In the genomic region with DNA sequence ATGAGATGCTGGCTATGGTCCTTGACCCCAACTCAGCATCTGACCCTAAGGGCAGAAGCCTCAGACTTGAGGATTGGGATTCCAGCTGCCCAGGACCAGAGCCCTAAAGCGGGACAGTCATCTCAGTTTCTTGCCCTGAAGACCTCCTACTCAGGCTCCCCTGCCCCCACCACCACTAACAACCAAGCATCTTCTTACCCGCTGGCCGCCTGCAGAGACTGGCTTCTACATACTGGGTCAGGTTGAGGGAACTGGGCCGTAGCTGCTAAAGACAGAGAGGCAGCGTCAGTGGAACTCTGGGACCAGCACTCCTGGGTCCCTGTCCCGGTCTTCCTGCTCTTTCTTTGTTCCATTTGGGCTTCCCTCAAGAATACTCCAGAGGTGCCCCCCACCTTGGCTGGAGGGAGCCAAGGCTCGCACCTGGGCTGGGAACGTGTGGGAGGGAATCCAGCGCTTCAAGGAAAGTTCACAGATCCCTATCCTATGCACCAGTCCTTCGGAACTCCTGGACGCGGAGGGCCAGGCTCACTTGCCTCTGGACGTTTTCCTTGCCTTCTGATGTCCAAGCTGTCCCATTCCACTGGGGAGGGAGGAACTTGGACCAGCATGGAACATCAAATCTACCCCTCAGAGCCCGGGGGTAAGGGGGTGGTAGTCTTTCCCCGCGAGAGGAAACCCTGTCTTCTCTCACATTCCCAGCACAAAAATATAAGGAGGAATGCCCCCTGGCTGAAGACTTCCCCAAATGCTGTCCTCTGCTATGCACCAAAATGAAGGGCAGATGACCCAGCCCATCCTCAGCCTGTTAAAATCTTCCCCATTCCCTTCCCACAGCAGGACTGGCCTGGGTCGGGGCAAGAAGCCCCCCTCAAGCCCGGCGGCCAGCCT, we compare ENCODE assay signal across 6 cellular contexts. TPM values are rescaled to one million over a fixed set of nuclear protein-coding genes. Genes with fewer than 3 reads are reported as not detected.
DNase-seq lines count a peak whose midpoint lies in the region; ATAC-seq, FAIRE-seq and TF ChIP-seq lines count a peak whose summit lies in the region.

No MANE protein-coding gene starts in this region.

- POLR2A ChIA-PET in K562 (lab: Yijun Ruan, JAX) = no interaction called here
- POLR2A ChIA-PET in naive thymus-derived CD8-positive, alpha-beta T cell (lab: Charles Lee) = interaction anchor here (0.6 to 4.5 kb wide), 6 partner anchors 8 to 65 kb away, joined by 3 to 40 read pairs (median 3); a partner anchor contains a TSS

- H2AFZ ChIP-seq in K562 (ENCODE audit: low read depth, low read length) = peak overlapping the region; percentile 79

- ATAC-seq in K562 (no peak; the same call in 2 of the 3 replicates), HG03280 (IDR thresholded peaks at IDR 0.05; ENCODE audit: unreplicated experiment) (no peak)
- ATAC-seq in naive thymus-derived CD8-positive, alpha-beta T cell = no peak

- no peaks in the 10 kb centered on the region for H3K36me3 ChIP-seq in K562 (ENCODE audit: control insufficient read depth, insufficient read depth, low read length)

- H3K9ac ChIP-seq in K562 (ENCODE audit: insufficient read depth in 1 of 2, low read depth in 2 of 2, low read length in 2 of 2) = peak overlapping the region in 1 of 2 experiments; percentile 84; a peak in 3 of 4 replicates

- in situ Hi-C loops in G401 (cut with HindIII; ENCODE audit: low sequenced_read_pairs) (no loop called here), K562 (cut with MboI) (no loop called here)

- TF ChIP-seq POLR2A in K562 (conservative IDR thresholded peaks at IDR 0.05) = no peak

- TF ChIP-seq RAD21 in K562 (CRISPR knock-in tag; conservative IDR thresholded peaks at IDR 0.05 in 1 of 2, IDR thresholded peaks at IDR 0.05 in 1 of 2) = no peak

- intact Hi-C loops in K562 (cut with micrococcal nuclease) = no loop called here

- H3K27me3 Mint-ChIP-seq in naive thymus-derived CD8-positive, alpha-beta T cell = no peaks in the 10 kb centered on the region

- TF ChIP-seq CTCF in K562 (IDR thresholded peaks at IDR 0.05 in 2 of 3, conservative IDR thresholded peaks at IDR 0.05 in 1 of 3; ENCODE audit: insufficient read depth in 2 of 3, low read depth in 1 of 3, low read length in 3 of 3) = no peak

- H3K9me3 Mint-ChIP-seq in naive thymus-derived CD8-positive, alpha-beta T cell = no peaks in the 10 kb centered on the region

- DNase-seq in G401 (ENCODE audit: low spot score) = peak; percentile 53
- no peak for DNase-seq in K562 (ENCODE audit: extremely low read depth in 1 of 4, low spot score in 3 of 4)
- DNase-seq in naive thymus-derived CD8-positive, alpha-beta T cell = no peak
- no peak for DNase-seq in kidney tubule cell (ENCODE audit: low spot score)
- no peak for DNase-seq in inferior parietal cortex (ENCODE audit: extremely low spot score)

- FAIRE-seq in K562 (lab: Jason Lieb, UNC) = no peak

- no peaks in the 10 kb centered on the region for H3K27me3 ChIP-seq in K562 (ENCODE audit: control insufficient read depth in 2 of 2, insufficient read depth in 2 of 2, low read length in 2 of 2)

- peak overlapping the region; percentile 45 to 91 (median 61) for H3K4me3 Mint-ChIP-seq in naive thymus-derived CD8-positive, alpha-beta T cell

- H3K36me3 Mint-ChIP-seq in naive thymus-derived CD8-positive, alpha-beta T cell = peaks cover 0 to 3% (median 0%) of the 10 kb centered on the region in 3 donors

- H3K27ac Mint-ChIP-seq in naive thymus-derived CD8-positive, alpha-beta T cell = peak overlapping the region in 7 of 10 donors; percentile 70 to 86 (median 74)

- peak overlapping the region; percentile 52 for H3K4me2 ChIP-seq in K562 (ENCODE audit: insufficient read depth, low read length)

- H3K79me2 ChIP-seq in K562 (ENCODE audit: control insufficient read depth, insufficient read depth, low read length) = no peaks in the 10 kb centered on the region

- CTCF ChIA-PET in K562 (lab: Yijun Ruan, JAX; ENCODE audit: low intra/inter-chr PET ratio) = no interaction called here

- H3K4me1 Mint-ChIP-seq in naive thymus-derived CD8-positive, alpha-beta T cell = peaks cover 33 to 71% (median 60%) of the 10 kb centered on the region in 4 donors

- no peak for TF ChIP-seq EP300 in K562 (IDR thresholded peaks at IDR 0.05; ENCODE audit: low read length)

- WGBS in K562 (ENCODE audit: insufficient coverage, low coverage, missing lambda C conversion rate) = 28% methylated on average over 16 of the region's 19 CpGs

- H3K9me3 ChIP-seq in K562 (replicated peaks; ENCODE audit: control insufficient read depth, insufficient read depth, low read depth, low read length) = no peaks in the 10 kb centered on the region

- peaks cover 13 to 32% of the 10 kb centered on the region in 2 experiments for H3K4me1 ChIP-seq in K562 (replicated peaks in 1 of 2; ENCODE audit: control insufficient read depth in 2 of 2, insufficient read depth in 2 of 2, low read length in 2 of 2)

- H3K4me3 ChIP-seq in K562 = peak overlapping the region; percentile 33

- no peaks in the 10 kb centered on the region for H3K9me1 ChIP-seq in K562 (ENCODE audit: control insufficient read depth, insufficient read depth, low read length)

- no peak overlapping the region for H3K27ac ChIP-seq in K562 (ENCODE audit: extremely low read depth, low read depth, low read length)

- no TSS peak for BruUV-seq in K562 (replicated peaks; lab: Mats Ljungman, UMichigan)

- H4K20me1 ChIP-seq in K562 (replicated peaks; ENCODE audit: control insufficient read depth, insufficient read depth, low read length) = no peaks in the 10 kb centered on the region; the same call in 1 of the 2 replicates

RNA-seq across cellular contexts. Expression of a gene that starts 0.8 kb away (rescaled TPM):
- 48.6 and 58.9 TPM in 2 replicates for total RNA-seq in G401 (2014; rRNA removed; shearing (Covaris generic))
- 6.1 and 17.7 TPM in 2 replicates for total RNA-seq in K562 (2011; cell fraction: chromatin; rRNA removed; ENCODE audit: low replicate concordance)
- 8.7 and 10.3 TPM in 2 replicates for total RNA-seq in K562 (2011; cell fraction: nucleolus; rRNA removed)
- total RNA-seq in K562 (2011; cell fraction: nucleoplasm; rRNA removed) = 5.0 and 7.3 TPM in 2 replicates
- 1.9 and 3.3 TPM in 2 replicates for total RNA-seq in K562 (2014; rRNA removed)
- total RNA-seq in K562 (2014; rRNA removed; fragmentation: Illumina TruSeq; extraction: Trizol) = 1.8 and 3.1 TPM in 2 replicates
- 3.8 and 4.7 TPM in 2 replicates for total RNA-seq in K562 (2015; rRNA removed; fragmentation: Illumina TruSeq; extraction: Trizol)
- total RNA-seq in K562 (2021) = 7.6 and 9.4 TPM in 2 replicates
- polyA plus RNA-seq in K562 (2011; rRNA removed) = 4.1 and 4.7 TPM in 2 replicates
- polyA plus RNA-seq in K562 (2011; cell fraction: cytosol; rRNA removed) = 4.7 and 7.6 TPM in 2 replicates
- 10.9 and 15.3 TPM in 2 replicates for polyA plus RNA-seq in K562 (2011; cell fraction: nucleus; rRNA removed)
- polyA plus RNA-seq in K562 (2012) = 3.6 and 5.4 TPM in 2 replicates
- polyA plus RNA-seq in K562 (2014; fragmentation: Illumina TruSeq; extraction: Trizol) = 6.0 and 7.8 TPM in 2 replicates
- polyA plus RNA-seq in K562 (2014; fragmentation: Nextera tagmentation; extraction: Ambion mirVana) = under 1 TPM; 0.18 to 0.36 TPM
- 4.9 and 6.5 TPM in 2 replicates for polyA plus RNA-seq in K562 (2014; rRNA removed)
- 4.7 and 5.7 TPM in 2 replicates for polyA minus RNA-seq in K562 (2011; rRNA and poly(A)+ RNA removed)
- 5.7 and 9.6 TPM in 2 replicates for polyA minus RNA-seq in K562 (2011; cell fraction: cytosol; rRNA and poly(A)+ RNA removed)
- 3.6 and 7.6 TPM in 2 replicates for polyA minus RNA-seq in K562 (2011; cell fraction: nucleus; rRNA and poly(A)+ RNA removed)
- 10 to 100 TPM; 57.8 to 60.4 TPM for total RNA-seq in naive thymus-derived CD8-positive, alpha-beta T cell
- 10 to 100 TPM in 1 of 3 donors, 1 to 10 TPM in 2; 1.6 to 12.7 (median 3.8) TPM for polyA plus RNA-seq in naive thymus-derived CD8-positive, alpha-beta T cell

RNA-seq across cellular contexts. Expression of a gene that starts 24.2 kb away (rescaled TPM):
- 0.41 and 0.49 TPM in 2 replicates for total RNA-seq in G401 (2014; rRNA removed; shearing (Covaris generic))
- total RNA-seq in K562 (2011; cell fraction: chromatin; rRNA removed; ENCODE audit: low replicate concordance) = 1.7 and 4.1 TPM in 2 replicates
- total RNA-seq in K562 (2011; cell fraction: nucleolus; rRNA removed) = 3.6 and 8.2 TPM in 2 replicates
- total RNA-seq in K562 (2011; cell fraction: nucleoplasm; rRNA removed) = 2.3 and 2.7 TPM in 2 replicates
- total RNA-seq in K562 (2014; rRNA removed) (1.3 and 1.9 TPM in 2 replicates), K562 (2014; rRNA removed; fragmentation: Illumina TruSeq; extraction: Trizol) (0.41 and 0.55 TPM in 2 replicates), K562 (2015; rRNA removed; fragmentation: Illumina TruSeq; extraction: Trizol) (0.54 and 0.64 TPM in 2 replicates), K562 (2021) (2.0 and 3.5 TPM in 2 replicates)
- polyA plus RNA-seq in K562 (2011; rRNA removed) (0.98 and 1.5 TPM in 2 replicates), K562 (2014; fragmentation: Illumina TruSeq; extraction: Trizol) (0.57 and 0.67 TPM in 2 replicates), K562 (2014; fragmentation: Nextera tagmentation; extraction: Ambion mirVana) (under 1 TPM; 0.06 to 0.10 TPM), K562 (2014; rRNA removed) (1.2 and 1.9 TPM in 2 replicates)
- polyA plus RNA-seq in K562 (2011; cell fraction: cytosol; rRNA removed) = 1.2 and 2.2 TPM in 2 replicates
- 3.1 and 4.5 TPM in 2 replicates for polyA plus RNA-seq in K562 (2011; cell fraction: nucleus; rRNA removed)
- polyA plus RNA-seq in K562 (2012) = 0.82 and 1.4 TPM in 2 replicates
- polyA minus RNA-seq in K562 (2011; rRNA and poly(A)+ RNA removed) = 1.2 and 1.3 TPM in 2 replicates
- polyA minus RNA-seq in K562 (2011; cell fraction: cytosol; rRNA and poly(A)+ RNA removed) = 0.95 and 2.7 TPM in 2 replicates
- 0.89 and 1.2 TPM in 2 replicates for polyA minus RNA-seq in K562 (2011; cell fraction: nucleus; rRNA and poly(A)+ RNA removed)
- total RNA-seq in naive thymus-derived CD8-positive, alpha-beta T cell = 100 to 1,000 TPM; 353 to 362 TPM
- polyA plus RNA-seq in naive thymus-derived CD8-positive, alpha-beta T cell = 100 to 1,000 TPM; 202 to 219 (median 206) TPM

RNA-seq across cellular contexts. Expression of a gene that starts 36.9 kb away (rescaled TPM):
- 21.8 and 23.1 TPM in 2 replicates for total RNA-seq in G401 (2014; rRNA removed; shearing (Covaris generic))
- total RNA-seq in K562 (2011; cell fraction: chromatin; rRNA removed; ENCODE audit: low replicate concordance) = 92.5 and 189 TPM in 2 replicates
- 92.7 and 104 TPM in 2 replicates for total RNA-seq in K562 (2011; cell fraction: nucleolus; rRNA removed)
- total RNA-seq in K562 (2011; cell fraction: nucleoplasm; rRNA removed) = 92.8 and 98.3 TPM in 2 replicates
- total RNA-seq in K562 (2014; rRNA removed) (18.7 and 22.9 TPM in 2 replicates), K562 (2014; rRNA removed; fragmentation: Illumina TruSeq; extraction: Trizol) (8.8 and 10.3 TPM in 2 replicates), K562 (2015; rRNA removed; fragmentation: Illumina TruSeq; extraction: Trizol) (18.8 and 19.0 TPM in 2 replicates), K562 (2021) (47.9 and 55.0 TPM in 2 replicates)
- polyA plus RNA-seq in K562 (2011; rRNA removed) (17.3 and 26.6 TPM in 2 replicates), K562 (2014; fragmentation: Illumina TruSeq; extraction: Trizol) (29.0 and 29.5 TPM in 2 replicates), K562 (2014; fragmentation: Nextera tagmentation; extraction: Ambion mirVana) (1 to 10 TPM; 1.2 to 1.6 TPM), K562 (2014; rRNA removed) (19.4 and 23.9 TPM in 2 replicates)
- 15.8 and 25.6 TPM in 2 replicates for polyA plus RNA-seq in K562 (2011; cell fraction: cytosol; rRNA removed)
- 88.4 and 110 TPM in 2 replicates for polyA plus RNA-seq in K562 (2011; cell fraction: nucleus; rRNA removed)
- 20.9 and 21.3 TPM in 2 replicates for polyA plus RNA-seq in K562 (2012)
- polyA minus RNA-seq in K562 (2011; rRNA and poly(A)+ RNA removed) = 26.7 and 29.4 TPM in 2 replicates
- polyA minus RNA-seq in K562 (2011; cell fraction: cytosol; rRNA and poly(A)+ RNA removed) = 16.5 and 18.8 TPM in 2 replicates
- 32.0 and 40.3 TPM in 2 replicates for polyA minus RNA-seq in K562 (2011; cell fraction: nucleus; rRNA and poly(A)+ RNA removed)
- under 1 TPM; 0.27 to 0.81 TPM for total RNA-seq in naive thymus-derived CD8-positive, alpha-beta T cell
- polyA plus RNA-seq in naive thymus-derived CD8-positive, alpha-beta T cell = not detected

RNA-seq across cellular contexts. Expression of a gene that starts 50.5 kb away (rescaled TPM):
- total RNA-seq in G401 (2014; rRNA removed; shearing (Covaris generic)) = 2.0 and 7.2 TPM in 2 replicates
- total RNA-seq in K562 (2011; cell fraction: chromatin; rRNA removed; ENCODE audit: low replicate concordance) = 97.5 and 106 TPM in 2 replicates
- 53.5 and 54.7 TPM in 2 replicates for total RNA-seq in K562 (2011; cell fraction: nucleolus; rRNA removed)
- total RNA-seq in K562 (2011; cell fraction: nucleoplasm; rRNA removed) = 60.6 and 65.8 TPM in 2 replicates
- total RNA-seq in K562 (2014; rRNA removed) = 8.1 and 8.5 TPM in 2 replicates
- total RNA-seq in K562 (2014; rRNA removed; fragmentation: Illumina TruSeq; extraction: Trizol) = 5.7 and 8.1 TPM in 2 replicates
- total RNA-seq in K562 (2015; rRNA removed; fragmentation: Illumina TruSeq; extraction: Trizol) = 6.7 and 7.0 TPM in 2 replicates
- 10.3 and 10.9 TPM in 2 replicates for total RNA-seq in K562 (2021)
- polyA plus RNA-seq in K562 (2011; rRNA removed) = 19.6 and 26.6 TPM in 2 replicates
- 5.5 and 11.5 TPM in 2 replicates for polyA plus RNA-seq in K562 (2011; cell fraction: cytosol; rRNA removed)
- polyA plus RNA-seq in K562 (2011; cell fraction: nucleus; rRNA removed) = 109 and 129 TPM in 2 replicates
- polyA plus RNA-seq in K562 (2012) = 7.6 and 29.6 TPM in 2 replicates
- polyA plus RNA-seq in K562 (2014; fragmentation: Illumina TruSeq; extraction: Trizol) = 11.1 and 16.8 TPM in 2 replicates
- 1 to 10 TPM; 1.8 to 2.4 TPM for polyA plus RNA-seq in K562 (2014; fragmentation: Nextera tagmentation; extraction: Ambion mirVana)
- 17.1 TPM in 2 replicates for polyA plus RNA-seq in K562 (2014; rRNA removed)
- polyA minus RNA-seq in K562 (2011; rRNA and poly(A)+ RNA removed) = 6.1 and 7.9 TPM in 2 replicates
- polyA minus RNA-seq in K562 (2011; cell fraction: cytosol; rRNA and poly(A)+ RNA removed) = 6.1 TPM in 1 of 2 replicates, not detected in the other
- 14.8 and 19.5 TPM in 2 replicates for polyA minus RNA-seq in K562 (2011; cell fraction: nucleus; rRNA and poly(A)+ RNA removed)
- 10 to 100 TPM; 50.8 to 53.4 TPM for total RNA-seq in naive thymus-derived CD8-positive, alpha-beta T cell
- 1 to 10 TPM; 1.1 to 1.3 (median 1.2) TPM for polyA plus RNA-seq in naive thymus-derived CD8-positive, alpha-beta T cell

RNA-seq across cellular contexts. Expression of a gene that starts 50.7 kb away (rescaled TPM):
- 12.1 and 19.4 TPM in 2 replicates for total RNA-seq in G401 (2014; rRNA removed; shearing (Covaris generic))
- total RNA-seq in K562 (2011; cell fraction: chromatin; rRNA removed; ENCODE audit: low replicate concordance) = 77.6 and 121 TPM in 2 replicates
- total RNA-seq in K562 (2011; cell fraction: nucleolus; rRNA removed) = 62.2 and 65.9 TPM in 2 replicates
- 76.6 and 88.8 TPM in 2 replicates for total RNA-seq in K562 (2011; cell fraction: nucleoplasm; rRNA removed)
- total RNA-seq in K562 (2014; rRNA removed) (15.1 and 16.1 TPM in 2 replicates), K562 (2014; rRNA removed; fragmentation: Illumina TruSeq; extraction: Trizol) (18.6 and 19.9 TPM in 2 replicates), K562 (2015; rRNA removed; fragmentation: Illumina TruSeq; extraction: Trizol) (13.3 and 13.6 TPM in 2 replicates), K562 (2021) (39.6 and 46.4 TPM in 2 replicates)
- polyA plus RNA-seq in K562 (2011; rRNA removed) (33.1 and 34.9 TPM in 2 replicates), K562 (2014; fragmentation: Illumina TruSeq; extraction: Trizol) (19.2 and 21.0 TPM in 2 replicates), K562 (2014; fragmentation: Nextera tagmentation; extraction: Ambion mirVana) (1 to 10 TPM in 1 of 2 experiments, under 1 TPM in 1; 0.57 to 1.4 TPM), K562 (2014; rRNA removed) (20.6 and 22.1 TPM in 2 replicates)
- 9.6 and 17.0 TPM in 2 replicates for polyA plus RNA-seq in K562 (2011; cell fraction: cytosol; rRNA removed)
- polyA plus RNA-seq in K562 (2011; cell fraction: nucleus; rRNA removed) = 89.9 and 103 TPM in 2 replicates
- polyA plus RNA-seq in K562 (2012) = 12.8 and 21.6 TPM in 2 replicates
- polyA minus RNA-seq in K562 (2011; rRNA and poly(A)+ RNA removed) = 32.3 and 37.3 TPM in 2 replicates
- polyA minus RNA-seq in K562 (2011; cell fraction: cytosol; rRNA and poly(A)+ RNA removed) = 8.2 and 9.2 TPM in 2 replicates
- 45.2 and 63.6 TPM in 2 replicates for polyA minus RNA-seq in K562 (2011; cell fraction: nucleus; rRNA and poly(A)+ RNA removed)
- 100 to 1,000 TPM; 112 to 113 TPM for total RNA-seq in naive thymus-derived CD8-positive, alpha-beta T cell
- polyA plus RNA-seq in naive thymus-derived CD8-positive, alpha-beta T cell = 1 to 10 TPM; 2.8 to 3.5 (median 3.1) TPM

Comparison
In these comparisons a context has a peak if more than half of its experiments do, and no peak if none do; other contexts are left out.
1. RNA of a gene that starts 24.2 kb away (total RNA-seq): 353 to 362 TPM in naive thymus-derived CD8-positive, alpha-beta T cell; 0.41 to 8.2 TPM in K562 and 0.41 to 0.49 TPM in G401; every median in the first group is over 10 times any median in the second.
2. RNA of a gene that starts 36.9 kb away (total RNA-seq): 21.8 to 23.1 TPM in G401 and 8.8 to 189 TPM in K562; 0.27 to 0.81 TPM in naive thymus-derived CD8-positive, alpha-beta T cell; every median in the first group is over 4 times any median in the second.